1 cellular context compared by ENCODE assay signal in genomic region chr6:154257074-154257473, GRCh38.
TF ChIP-seq lines count a peak whose summit lies in the region.

No MANE protein-coding gene starts in this region.

TF ChIP-seq in HepG2, 621 proteins besides CTCF, POLR2A, EP300 and RAD21 (continued from another document):
- TF ChIP-seq YEATS2 (CRISPR knock-in tag; IDR thresholded peaks at IDR 0.05; ENCODE audit: borderline replicate concordance) (no peak), TP53 (CRISPR knock-in tag; conservative IDR thresholded peaks at IDR 0.05) (no peak), SP1 (IDR thresholded peaks at IDR 0.05) (no peak), SP1 (CRISPR knock-in tag; IDR thresholded peaks at IDR 0.05) (no peak)
